1 cellular context compared by ENCODE assay signal in the genomic region with DNA sequence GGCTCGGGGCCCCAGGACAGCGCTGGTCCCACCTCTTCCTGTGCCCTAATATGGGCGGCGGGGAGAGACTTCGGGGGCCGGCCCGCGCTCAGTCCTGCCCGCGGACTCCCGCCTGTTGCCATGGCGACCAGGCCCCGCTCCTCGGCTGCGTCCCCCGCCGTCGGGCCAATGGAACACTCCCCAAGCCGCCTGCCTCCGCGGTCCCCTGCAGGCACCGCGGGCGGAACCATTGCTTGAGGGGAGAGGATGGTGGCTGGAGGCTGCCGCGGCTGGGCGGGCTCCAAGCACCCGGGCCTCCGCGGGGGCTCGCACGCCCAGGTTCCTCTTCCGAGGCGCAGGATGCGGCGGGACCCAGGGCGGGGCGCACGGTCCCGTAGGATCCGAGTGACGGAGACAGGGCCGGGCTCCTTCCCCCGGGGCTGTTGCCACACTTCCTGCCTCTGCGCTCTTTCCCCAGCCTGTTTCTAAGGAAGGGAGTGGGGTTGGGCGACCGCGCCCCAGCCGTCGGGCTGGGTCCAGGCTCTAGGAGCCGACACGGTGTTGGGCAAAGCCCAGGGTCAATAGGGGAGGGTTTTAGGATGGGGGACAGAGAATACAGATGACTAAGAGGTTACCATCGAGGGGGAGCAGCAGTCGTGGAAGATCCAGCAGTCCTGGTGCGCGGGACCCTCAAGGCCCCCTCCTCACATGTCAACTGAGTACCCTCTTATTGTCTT.
TF ChIP-seq lines count a peak whose summit lies in the region.

No MANE protein-coding gene starts in this region.

TF ChIP-seq in A549, 52 proteins besides CTCF, POLR2A, EP300 and RAD21 (continued from another document):
- peak; percentile 56; the same call in 1 of the 2 replicates for TF ChIP-seq BHLHE40 (IDR thresholded peaks at IDR 0.05; ENCODE audit: low read depth, low read length)
- peak; percentile 73 for TF ChIP-seq ZFP36 (IDR thresholded peaks at IDR 0.05; ENCODE audit: borderline replicate concordance, partially characterized antibody)
- 0 out of 2 replicates have a peak, but pooled peaks have one; percentile 45 for TF ChIP-seq MYC (IDR thresholded peaks at IDR 0.05; ENCODE audit: borderline replicate concordance, low read length)
- TF ChIP-seq GATA3 (IDR thresholded peaks at IDR 0.05; ENCODE audit: borderline replicate concordance), result peak; percentile 39; the same call in 1 of the 2 replicates
- TF ChIP-seq, protein P1, sequence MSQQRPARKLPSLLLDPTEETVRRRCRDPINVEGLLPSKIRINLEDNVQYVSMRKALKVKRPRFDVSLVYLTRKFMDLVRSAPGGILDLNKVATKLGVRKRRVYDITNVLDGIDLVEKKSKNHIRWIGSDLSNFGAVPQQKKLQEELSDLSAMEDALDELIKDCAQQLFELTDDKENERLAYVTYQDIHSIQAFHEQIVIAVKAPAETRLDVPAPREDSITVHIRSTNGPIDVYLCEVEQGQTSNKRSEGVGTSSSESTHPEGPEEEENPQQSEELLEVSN (IDR thresholded peaks at IDR 0.05; ENCODE audit: borderline replicate concordance, low read depth), result no peak; the same call in 1 of the 2 replicates
- TF ChIP-seq FOSL2 (IDR thresholded peaks at IDR 0.05), result no peak
- TF ChIP-seq FOSL2 (CRISPR knock-in tag; IDR thresholded peaks at IDR 0.05), result peak; percentile 19; the same call in 1 of the 2 replicates
- peak in 1 of 2 experiments; percentile 40; a peak in 2 of 5 replicates for TF ChIP-seq JUN (IDR thresholded peaks at IDR 0.05)
- TF ChIP-seq RNF2 (IDR thresholded peaks at IDR 0.05; ENCODE audit: borderline replicate concordance, low read depth), result no peak
- TF ChIP-seq, protein P2, sequence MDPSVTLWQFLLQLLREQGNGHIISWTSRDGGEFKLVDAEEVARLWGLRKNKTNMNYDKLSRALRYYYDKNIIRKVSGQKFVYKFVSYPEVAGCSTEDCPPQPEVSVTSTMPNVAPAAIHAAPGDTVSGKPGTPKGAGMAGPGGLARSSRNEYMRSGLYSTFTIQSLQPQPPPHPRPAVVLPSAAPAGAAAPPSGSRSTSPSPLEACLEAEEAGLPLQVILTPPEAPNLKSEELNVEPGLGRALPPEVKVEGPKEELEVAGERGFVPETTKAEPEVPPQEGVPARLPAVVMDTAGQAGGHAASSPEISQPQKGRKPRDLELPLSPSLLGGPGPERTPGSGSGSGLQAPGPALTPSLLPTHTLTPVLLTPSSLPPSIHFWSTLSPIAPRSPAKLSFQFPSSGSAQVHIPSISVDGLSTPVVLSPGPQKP (IDR thresholded peaks at IDR 0.05; ENCODE audit: low read depth, low read length), result peak; percentile 62; the same call in 1 of the 2 replicates
- 0 out of 2 replicates have a peak, but pooled peaks have one; percentile 35 for TF ChIP-seq HOXB5 (CRISPR knock-in tag; IDR thresholded peaks at IDR 0.05)
- peak; percentile 41 to 73; a peak in 3 of 4 replicates for TF ChIP-seq CEBPB (IDR thresholded peaks at IDR 0.05)
